Comparison of ENCODE assay signal across 21 cellular contexts in genomic region chr4:103097112-103097511, GRCh38.
"Had no signal": no experiment of that assay in that cellular context is flagged by ENCODE, and none has a peak within 500 bp of the region (broad histone marks: within the 10 kb centered on the region; RNA-seq: fewer than 3 reads in every experiment).

No MANE protein-coding gene starts in this region.

- H3K4me3 Mint-ChIP-seq: memory B cell had no signal

- H3K27me3 ChIP-seq: colonic mucosa, heart left ventricle, left lung, neutrophil, suprapubic skin, thyroid gland, upper lobe of left lung, vagina had no signal

- H3K36me3 Mint-ChIP-seq: natural killer cell treated with Interleukin-12 subunit alpha and Interleukin-12 subunit beta and Interleukin-15 and Interleukin-18, amount 100 ng/mL, for 72 hours had no signal

- H3K27ac Mint-ChIP-seq: memory B cell; mesothelial cell of epicardium; natural killer cell treated with Interleukin-12 subunit alpha and Interleukin-12 subunit beta and Interleukin-15 and Interleukin-18, amount 100 ng/mL, for 72 hours had no signal

- H3K27ac ChIP-seq: colonic mucosa, heart left ventricle, left lung, lower lobe of right lung, neutrophil, psoas muscle, suprapubic skin, thyroid gland, upper lobe of left lung, vagina had no signal

- H3K4me1 ChIP-seq: colonic mucosa had no signal

- H3K36me3 ChIP-seq: colonic mucosa, left lung, neutrophil, suprapubic skin, thyroid gland, upper lobe of left lung, vagina had no signal

- H3K9me3 ChIP-seq: colonic mucosa, heart left ventricle, left lung, lower lobe of right lung, neutrophil, psoas muscle, suprapubic skin, thyroid gland, upper lobe of left lung, vagina had no signal

- H3K4me3 ChIP-seq: colonic mucosa, left lung, lower lobe of right lung, psoas muscle, smooth muscle cell, suprapubic skin, thyroid gland, upper lobe of left lung, vagina had no signal

- DNase-seq: colonic mucosa; dermis blood vessel endothelial cell; effector CD8-positive, alpha-beta T cell; heart left ventricle; hypothalamus; kidney glomerular epithelial cell; left lung; lower lobe of right lung; psoas muscle; stimulated activated CD4-positive, alpha-beta T cell treated with anti-CD3 and anti-CD28 coated beads, Interleukin-2, amount 100 ng/mL, for 48 hours; stimulated activated naive CD8-positive, alpha-beta T cell treated with anti-CD3 and anti-CD28 coated beads, Interleukin-15, Interleukin-2, amounts not matched to agents 100 U/mL and 50 U/mL, for 24 hours; thyroid gland; upper lobe of left lung had no signal

- H3K27me3 Mint-ChIP-seq: memory B cell; natural killer cell treated with Interleukin-12 subunit alpha and Interleukin-12 subunit beta and Interleukin-15 and Interleukin-18, amount 100 ng/mL, for 72 hours had no signal

- ATAC-seq: esophagus mucosa; heart left ventricle; left lung; natural killer cell treated with Interleukin-12 subunit alpha and Interleukin-12 subunit beta and Interleukin-15 and Interleukin-18, amount 100 ng/mL, for 72 hours; psoas muscle; stimulated activated naive CD8-positive, alpha-beta T cell treated with anti-CD3 and anti-CD28 coated beads, Interleukin-15, Interleukin-2, amounts not matched to agents 100 U/mL and 50 U/mL, for 24 hours had no signal

- H3K9me3 Mint-ChIP-seq: memory B cell; mesothelial cell of epicardium; natural killer cell treated with Interleukin-12 subunit alpha and Interleukin-12 subunit beta and Interleukin-15 and Interleukin-18, amount 100 ng/mL, for 72 hours had no signal
